In genomic region chr4:1249148-1249730, GRCh38 we compare ENCODE assay signal across 1 cellular context.
TF ChIP-seq lines count a peak whose summit lies in the region.

No MANE protein-coding gene starts in this region.

TF ChIP-seq in K562, 482 proteins besides CTCF, POLR2A, EP300 and RAD21 (continued from another document and continues in another):
- TF ChIP-seq CUX1 (CRISPR knock-in tag; IDR thresholded peaks at IDR 0.05) (no peak), MEIS2 (IDR thresholded peaks at IDR 0.05; ENCODE audit: partially characterized antibody) (no peak), DLX4 (CRISPR knock-in tag; IDR thresholded peaks at IDR 0.05) (no peak), KHSRP (IDR thresholded peaks at IDR 0.05) (no peak), CTBP1 (IDR thresholded peaks at IDR 0.05; ENCODE audit: borderline replicate concordance) (peak; percentile 87; the same call in 1 of the 2 replicates), CREB1 (IDR thresholded peaks at IDR 0.05) (0 out of 2 replicates have a peak, but pooled peaks have one; percentile 35), CREB1 (CRISPR knock-in tag; IDR thresholded peaks at IDR 0.05) (no peak), TCF7L2 (IDR thresholded peaks at IDR 0.05; ENCODE audit: low read depth, low read length) (no peak), PPARD (CRISPR knock-in tag; IDR thresholded peaks at IDR 0.05) (no peak), ZNF75A (CRISPR knock-in tag; IDR thresholded peaks at IDR 0.05) (no peak), BDP1 (IDR thresholded peaks at IDR 0.05; ENCODE audit: insufficient read depth, insufficient read length) (no peak), GATA2 (CRISPR knock-in tag; IDR thresholded peaks at IDR 0.05) (no peak), MGA (IDR thresholded peaks at IDR 0.05) (peak; percentile 70), ZNF274 (IDR thresholded peaks at IDR 0.05; ENCODE audit: borderline replicate concordance, low read depth, low read length) (no peak), NBN (IDR thresholded peaks at IDR 0.05; ENCODE audit: low read depth) (no peak), ZNF316 (IDR thresholded peaks at IDR 0.05) (no peak), DEAF1 (CRISPR knock-in tag; IDR thresholded peaks at IDR 0.05) (no peak), NCOA4 (IDR thresholded peaks at IDR 0.05; ENCODE audit: partially characterized antibody) (no peak), MBD2 (IDR thresholded peaks at IDR 0.05; ENCODE audit: borderline replicate concordance, low read depth) (peak; percentile 28; the same call in 1 of the 2 replicates), IRF1 (CRISPR knock-in tag; IDR thresholded peaks at IDR 0.05; ENCODE audit: borderline replicate concordance) (no peak), DIDO1 (tag; IDR thresholded peaks at IDR 0.05; ENCODE audit: low read depth) (no peak), CXXC5 (CRISPR knock-in tag; IDR thresholded peaks at IDR 0.05) (peak; percentile 91), GMEB1 (CRISPR knock-in tag; IDR thresholded peaks at IDR 0.05) (peak; percentile 53; the same call in 1 of the 2 replicates), CCAR2 (IDR thresholded peaks at IDR 0.05; ENCODE audit: low read depth, low read length) (no peak), PURB (CRISPR knock-in tag; IDR thresholded peaks at IDR 0.05; ENCODE audit: low read depth) (no peak), FOXM1 (IDR thresholded peaks at IDR 0.05; ENCODE audit: low read depth) (no peak), FOXM1 (CRISPR knock-in tag; IDR thresholded peaks at IDR 0.05; ENCODE audit: low read depth) (0 out of 2 replicates have a peak, but pooled peaks have one; percentile 35), KLF16 (IDR thresholded peaks at IDR 0.05) (no peak), U2AF2 (optimal IDR thresholded peaks at IDR 0.05; ENCODE audit: low read depth, low read length) (no peak), ELF1 (tag; IDR thresholded peaks at IDR 0.05) (peak; percentile 73), NFXL1 (CRISPR knock-in tag; IDR thresholded peaks at IDR 0.05) (no peak), SAFB2 (IDR thresholded peaks at IDR 0.05; ENCODE audit: borderline replicate concordance, low read depth, low read length, severe bottlenecking) (no peak), FOXP1 (CRISPR knock-in tag; IDR thresholded peaks at IDR 0.05) (no peak; the same call in 1 of the 2 replicates), ZNF165 (CRISPR knock-in tag; IDR thresholded peaks at IDR 0.05; ENCODE audit: borderline replicate concordance) (no peak), MLLT1 (IDR thresholded peaks at IDR 0.05) (no peak), SRSF9 (IDR thresholded peaks at IDR 0.05; ENCODE audit: borderline replicate concordance, low read depth, low read length) (no peak)
- TF ChIP-seq, protein P1, sequence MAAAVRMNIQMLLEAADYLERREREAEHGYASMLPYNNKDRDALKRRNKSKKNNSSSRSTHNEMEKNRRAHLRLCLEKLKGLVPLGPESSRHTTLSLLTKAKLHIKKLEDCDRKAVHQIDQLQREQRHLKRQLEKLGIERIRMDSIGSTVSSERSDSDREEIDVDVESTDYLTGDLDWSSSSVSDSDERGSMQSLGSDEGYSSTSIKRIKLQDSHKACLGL (CRISPR knock-in tag; IDR thresholded peaks at IDR 0.05; ENCODE audit: borderline replicate concordance, poor library complexity, severe bottlenecking): no peak
- TF ChIP-seq, protein P2, sequence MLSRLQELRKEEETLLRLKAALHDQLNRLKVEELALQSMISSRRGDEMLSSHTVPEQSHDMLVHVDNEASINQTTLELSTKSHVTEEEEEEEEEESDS (CRISPR knock-in tag; IDR thresholded peaks at IDR 0.05): no peak
